Comparison of ENCODE assay signal across 1 cellular context in the genomic region with DNA sequence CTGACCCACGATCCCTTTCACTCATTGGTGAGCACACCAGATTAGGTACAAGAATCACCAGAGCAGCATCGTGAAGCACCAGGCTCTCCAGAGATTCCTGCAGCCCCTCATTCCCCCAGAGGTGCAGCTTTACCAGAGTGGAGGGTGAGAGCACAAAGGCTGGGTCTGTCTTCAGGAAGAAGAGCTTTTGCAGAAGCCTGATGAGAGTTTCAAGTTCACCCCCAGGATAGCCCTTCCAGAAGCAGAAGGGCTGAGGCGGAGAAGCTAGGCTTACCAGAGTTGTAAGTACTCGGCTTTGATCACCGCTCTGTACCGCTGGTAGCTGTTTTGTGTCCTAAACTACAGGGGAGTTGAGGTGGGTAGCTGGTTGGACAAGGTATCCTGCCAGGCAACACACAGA.
TF ChIP-seq lines count a peak whose summit lies in the region.

No MANE protein-coding gene starts in this region.

TF ChIP-seq in endothelial cell of umbilical vein, 7 proteins besides CTCF, POLR2A, EP300 and RAD21:
- no peak for TF ChIP-seq MAX (IDR thresholded peaks at IDR 0.05; ENCODE audit: insufficient read depth, insufficient read length)
- TF ChIP-seq GATA2 (IDR thresholded peaks at IDR 0.05; ENCODE audit: insufficient read depth, insufficient read length, low read depth, low read length): no peak
- no peak for TF ChIP-seq EZH2 (IDR thresholded peaks at IDR 0.05; ENCODE audit: borderline replicate concordance, low read depth, low read length, severe bottlenecking)
- no peak for TF ChIP-seq POLR2AphosphoS5 (IDR thresholded peaks at IDR 0.05; ENCODE audit: insufficient read depth, low read depth, low read length)
- TF ChIP-seq MYC (IDR thresholded peaks at IDR 0.05; ENCODE audit: low read depth, low read length): no peak
